In genomic region chr10:8404721-8405120, GRCh38 we compare ENCODE assay signal across 8 cellular contexts.
DNase-seq lines count a peak whose midpoint lies in the region; ATAC-seq and TF ChIP-seq lines count a peak whose summit lies in the region.

No MANE protein-coding gene starts in this region.

- H3K4me1 Mint-ChIP-seq in activated T-helper 17 cell treated with anti-CD3 and anti-CD28 coated beads, Interleukin-2, amount 50 U/mL, for 72 hours = peaks cover 49% of the 10 kb centered on the region

- H3K27ac Mint-ChIP-seq in activated T-helper 17 cell treated with anti-CD3 and anti-CD28 coated beads, Interleukin-2, amount 50 U/mL, for 72 hours = peak overlapping the region; percentile 94

- DNase-seq in vagina (ENCODE audit: extremely low spot score in 2 of 2) (no peak), foreskin fibroblast (no peak), D341Med (ENCODE audit: low spot score) (no peak), GOT3 (lab: John Stamatoyannopoulos, UW) (no peak)

- H3K4me3 ChIP-seq in BLaER1 (no peak overlapping the region), vagina (no peak overlapping the region), foreskin fibroblast (ENCODE audit: low read depth in 1 of 2, low read length in 2 of 2) (no peak overlapping the region)

- no peaks in the 10 kb centered on the region for H3K27me3 ChIP-seq in BLaER1
- H3K27me3 ChIP-seq in vagina = no peaks in the 10 kb centered on the region

- H3K4me1 ChIP-seq in BLaER1 = peaks cover 15% of the 10 kb centered on the region
- no peaks in the 10 kb centered on the region for H3K4me1 ChIP-seq in vagina

- no peaks in the 10 kb centered on the region for H4K20me1 ChIP-seq in BLaER1

- no peak for TF ChIP-seq POLR2A in vagina (IDR thresholded peaks at IDR 0.05)

- H3K36me3 Mint-ChIP-seq in activated T-helper 17 cell treated with anti-CD3 and anti-CD28 coated beads, Interleukin-2, amount 50 U/mL, for 72 hours (ENCODE audit: low read depth) = peaks cover 6% of the 10 kb centered on the region

- no peaks in the 10 kb centered on the region for H3K27me3 Mint-ChIP-seq in activated T-helper 17 cell treated with anti-CD3 and anti-CD28 coated beads, Interleukin-2, amount 50 U/mL, for 72 hours

- H3K4me2 ChIP-seq in BLaER1 = peak overlapping the region; percentile 49

- ATAC-seq in GM19372 (IDR thresholded peaks at IDR 0.05; ENCODE audit: low read depth, unreplicated experiment) (peak; percentile 53), HG03280 (IDR thresholded peaks at IDR 0.05; ENCODE audit: unreplicated experiment) (peak; percentile 64)
- peak; percentile 43 for ATAC-seq in activated T-helper 17 cell treated with anti-CD3 and anti-CD28 coated beads, Interleukin-2, amount 50 U/mL, for 72 hours (replicated peaks)

- H3K36me3 ChIP-seq in BLaER1 = no peaks in the 10 kb centered on the region
- no peaks in the 10 kb centered on the region for H3K36me3 ChIP-seq in vagina

- H3K9me3 ChIP-seq in BLaER1 (no peaks in the 10 kb centered on the region), vagina (no peaks in the 10 kb centered on the region)

- no peak overlapping the region for H3K9ac ChIP-seq in BLaER1

- intact Hi-C loops in vagina (cut with DNase I) = no loop called here

- H3K27ac ChIP-seq in BLaER1 = no peak overlapping the region
- H3K27ac ChIP-seq in vagina = no peak overlapping the region

- peak overlapping the region; percentile 77 for H3K4me3 Mint-ChIP-seq in activated T-helper 17 cell treated with anti-CD3 and anti-CD28 coated beads, Interleukin-2, amount 50 U/mL, for 72 hours

- TF ChIP-seq CTCF in vagina (IDR thresholded peaks at IDR 0.05) = no peak
- no peak for TF ChIP-seq CTCF in foreskin fibroblast (IDR thresholded peaks at IDR 0.05; ENCODE audit: low read depth, low read length)

- no peaks in the 10 kb centered on the region for H3K9me3 Mint-ChIP-seq in activated T-helper 17 cell treated with anti-CD3 and anti-CD28 coated beads, Interleukin-2, amount 50 U/mL, for 72 hours
